9 cellular contexts compared by ENCODE assay signal in genomic region chr10:987635-987905, GRCh38. TPM values are rescaled to one million over a fixed set of nuclear protein-coding genes. Genes with fewer than 3 reads are reported as not detected.
DNase-seq lines count a peak whose midpoint lies in the region; ATAC-seq, FAIRE-seq and TF ChIP-seq lines count a peak whose summit lies in the region.
"Had no signal": no experiment of that assay in that cellular context is flagged by ENCODE, and none has a peak within 500 bp of the region (broad histone marks: within the 10 kb centered on the region; RNA-seq: fewer than 3 reads in every experiment).

No MANE protein-coding gene starts in this region.

- H3K4me1 ChIP-seq in skeletal muscle tissue (ENCODE audit: control insufficient read depth in 3 of 3, insufficient read depth in 3 of 3, low read length in 3 of 3): peaks cover 16 to 33% (median 27%) of the 10 kb centered on the region in 3 donors

- H3K4me3 ChIP-seq in WI38 (ENCODE audit: low read depth, low read length): peak overlapping the region; percentile 100
- peak overlapping the region; percentile 87 to 96 (median 94) for H3K4me3 ChIP-seq in skeletal muscle tissue (ENCODE audit: low read length in 3 of 3)

- no peak for FAIRE-seq in GM19239 (lab: Jason Lieb, UNC)

- H3K36me3 Mint-ChIP-seq in activated naive CD4-positive, alpha-beta T cell treated with anti-CD3 and anti-CD28 coated beads for 36 hours (ENCODE audit: low read depth): peaks cover 30% of the 10 kb centered on the region

- H3K4me1 Mint-ChIP-seq in activated naive CD4-positive, alpha-beta T cell treated with anti-CD3 and anti-CD28 coated beads for 36 hours (ENCODE audit: low read depth): peaks cover 38% of the 10 kb centered on the region

- TF ChIP-seq CTCF in WI38 (IDR thresholded peaks at IDR 0.05; ENCODE audit: low read depth, low read length): no peak

- peak overlapping the region; percentile 96 for H3K27ac ChIP-seq in skeletal muscle tissue (ENCODE audit: low read depth, low read length)

- H3K27me3 Mint-ChIP-seq in activated naive CD4-positive, alpha-beta T cell treated with anti-CD3 and anti-CD28 coated beads for 36 hours (ENCODE audit: low read depth): no peaks in the 10 kb centered on the region

- no peaks in the 10 kb centered on the region for H3K9me3 ChIP-seq in skeletal muscle tissue (ENCODE audit: control insufficient read depth in 3 of 3, low read length in 3 of 3)

- H3K4me3 Mint-ChIP-seq in activated naive CD4-positive, alpha-beta T cell treated with anti-CD3 and anti-CD28 coated beads for 36 hours: peak overlapping the region; percentile 95

- H3K27me3 ChIP-seq in skeletal muscle tissue (ENCODE audit: control insufficient read depth in 3 of 3, insufficient read depth in 3 of 3, low read length in 3 of 3): no peaks in the 10 kb centered on the region

- intact Hi-C loops in activated naive CD4-positive, alpha-beta T cell treated with anti-CD3 and anti-CD28 coated beads for 36 hours (cut with micrococcal nuclease): loop anchor here (5.0 kb wide), 1 partner anchor 850 kb away; the partner anchor contains the start of gene ZMYND11

- DNase-seq in activated naive CD4-positive, alpha-beta T cell treated with anti-CD3 and anti-CD28 coated beads for 36 hours: no peak
- DNase-seq in activated naive CD4-positive, alpha-beta T cell (lab: John Stamatoyannopoulos, UW): no peak
- peak; percentile 40 for DNase-seq in glomerular visceral epithelial cell (ENCODE audit: extremely low spot score)
- DNase-seq in GM19239 (ENCODE audit: insufficient read length, low spot score): no peak
- DNase-seq in DMS79 (lab: John Stamatoyannopoulos, UW): no peak

- H3K9ac ChIP-seq in skeletal muscle tissue (ENCODE audit: low read depth in 1 of 3, low read length in 3 of 3): peak overlapping the region; percentile 94 to 96 (median 94)

- CTCF ChIA-PET in activated naive CD4-positive, alpha-beta T cell treated with anti-CD3 and anti-CD28 coated beads for 36 hours (lab: Charles Lee): interaction anchor here (0.8 kb wide), 1 partner anchor 68 kb away, joined by 3 read pairs; no protein-coding TSS in a partner anchor

- H3K27ac Mint-ChIP-seq in activated naive CD4-positive, alpha-beta T cell treated with anti-CD3 and anti-CD28 coated beads for 36 hours: peak overlapping the region; percentile 8

- peaks cover 0 to 3% (median 2%) of the 10 kb centered on the region in 3 donors for H3K36me3 ChIP-seq in skeletal muscle tissue (ENCODE audit: control insufficient read depth in 3 of 3, insufficient read depth in 3 of 3, low read length in 3 of 3)

- no peaks in the 10 kb centered on the region for H3K9me3 Mint-ChIP-seq in activated naive CD4-positive, alpha-beta T cell treated with anti-CD3 and anti-CD28 coated beads for 36 hours

- ATAC-seq in HG03378 (IDR thresholded peaks at IDR 0.05; ENCODE audit: unreplicated experiment): no peak

RNA-seq across cellular contexts. Expression of gene GTPBP4, which starts 0.7 kb away (rescaled TPM):
- total RNA-seq in activated naive CD4-positive, alpha-beta T cell treated with anti-CD3 and anti-CD28 coated beads for 36 hours: 10 to 100 TPM; 98.3 to 98.9 TPM
- 14.1 TPM for total RNA-seq in skeletal muscle tissue

RNA-seq across cellular contexts. Expression of gene IDI2, which starts 38.1 kb away (rescaled TPM):
- total RNA-seq in activated naive CD4-positive, alpha-beta T cell treated with anti-CD3 and anti-CD28 coated beads for 36 hours: not detected
- total RNA-seq in skeletal muscle tissue: not detected
- total RNA-seq: glomerular endothelial cell had no signal

RNA-seq across cellular contexts. Expression of gene LARP4B, which starts 56.1 kb away (rescaled TPM):
- 10 to 100 TPM; 66.7 to 69.3 TPM for total RNA-seq in activated naive CD4-positive, alpha-beta T cell treated with anti-CD3 and anti-CD28 coated beads for 36 hours
- total RNA-seq in skeletal muscle tissue: 30.8 TPM
